8 cellular contexts compared by ENCODE assay signal in genomic region chr5:102755691-102756371, GRCh38. TPM values are rescaled to one million over a fixed set of nuclear protein-coding genes. Genes with fewer than 3 reads are reported as not detected.
A peak's percentile ranks its signal among the peaks of the same experiment; 100 is the strongest.
DNase-seq lines count a peak whose midpoint lies in the region; ATAC-seq, FAIRE-seq and TF ChIP-seq lines count a peak whose summit lies in the region.

No MANE protein-coding gene starts in this region.

- ATAC-seq in HG02623 (IDR thresholded peaks at IDR 0.05; ENCODE audit: unreplicated experiment): peak; percentile 65

- no peaks in the 10 kb centered on the region for H3K36me3 ChIP-seq in iPS-18a (ENCODE audit: control insufficient read depth, low read depth, low read length)

- H3K9ac ChIP-seq in iPS-18a (ENCODE audit: low read length): peak overlapping the region; percentile 83

- DNase-seq in GM12892 (ENCODE audit: insufficient read length) (peak; percentile 40), NCI-H128 (lab: John Stamatoyannopoulos, UW; ENCODE audit: unreplicated experiment) (peak; percentile 46), T-helper 2 cell (peak in 4 of 5 experiments; percentile 49 to 73 (median 62)), astrocyte of the spinal cord (ENCODE audit: low read depth, low spot score) (peak; percentile 71), NCI-H1048 (lab: John Stamatoyannopoulos, UW) (no peak)

- FAIRE-seq in GM12892 (lab: Jason Lieb, UNC): peak; percentile 90

- no peak for TF ChIP-seq CTCF in astrocyte of the spinal cord (IDR thresholded peaks at IDR 0.05; ENCODE audit: low read depth, low read length)

- in situ Hi-C loops in astrocyte of the spinal cord (cut with HindIII; ENCODE audit: low sequenced_read_pairs): no loop called here

- peak overlapping the region; percentile 91 for H3K4me3 ChIP-seq in astrocyte of the spinal cord (ENCODE audit: low read depth, low read length)
- H3K4me3 ChIP-seq in iPS-18a (ENCODE audit: low read length): peak overlapping the region; percentile 95
- H3K4me3 ChIP-seq in skin epidermis: peak overlapping the region; percentile 59 to 83 (median 75)

- TF ChIP-seq POLR2A in GM12892 (IDR thresholded peaks at IDR 0.05; ENCODE audit: low read depth, low read length): no peak

- no peaks in the 10 kb centered on the region for H3K9me3 ChIP-seq in iPS-18a (ENCODE audit: control insufficient read depth, low read depth, low read length)

- peaks cover 29% of the 10 kb centered on the region for H3K27me3 ChIP-seq in iPS-18a (ENCODE audit: control insufficient read depth, insufficient read depth, low read length)

- peaks cover 6% of the 10 kb centered on the region for H3K4me1 ChIP-seq in iPS-18a (ENCODE audit: control insufficient read depth, low read depth, low read length)

- H3K27ac ChIP-seq in iPS-18a (ENCODE audit: low read length) (no peak overlapping the region), skin epidermis (peak overlapping the region; percentile 44 to 93 (median 83))

RNA-seq across cellular contexts. Expression of gene PAM, which starts 0.7 kb away (rescaled TPM):
- 39.0 TPM for polyA plus RNA-seq in GM12892 (2012; ENCODE audit: missing spikeins)
